Comparison of ENCODE assay signal across 1 cellular context in genomic region chr19:39970674-39971379, GRCh38.
TF ChIP-seq lines count a peak whose summit lies in the region.

Gene PSMC4, plus strand, starts transcription at chr19:39971165. Its CDS starts 38 bp downstream, at chr19:39971203.

TF ChIP-seq in HepG2, 621 proteins besides CTCF, POLR2A, EP300 and RAD21 (continued from another document and continues in another):
- TF ChIP-seq, protein P1, sequence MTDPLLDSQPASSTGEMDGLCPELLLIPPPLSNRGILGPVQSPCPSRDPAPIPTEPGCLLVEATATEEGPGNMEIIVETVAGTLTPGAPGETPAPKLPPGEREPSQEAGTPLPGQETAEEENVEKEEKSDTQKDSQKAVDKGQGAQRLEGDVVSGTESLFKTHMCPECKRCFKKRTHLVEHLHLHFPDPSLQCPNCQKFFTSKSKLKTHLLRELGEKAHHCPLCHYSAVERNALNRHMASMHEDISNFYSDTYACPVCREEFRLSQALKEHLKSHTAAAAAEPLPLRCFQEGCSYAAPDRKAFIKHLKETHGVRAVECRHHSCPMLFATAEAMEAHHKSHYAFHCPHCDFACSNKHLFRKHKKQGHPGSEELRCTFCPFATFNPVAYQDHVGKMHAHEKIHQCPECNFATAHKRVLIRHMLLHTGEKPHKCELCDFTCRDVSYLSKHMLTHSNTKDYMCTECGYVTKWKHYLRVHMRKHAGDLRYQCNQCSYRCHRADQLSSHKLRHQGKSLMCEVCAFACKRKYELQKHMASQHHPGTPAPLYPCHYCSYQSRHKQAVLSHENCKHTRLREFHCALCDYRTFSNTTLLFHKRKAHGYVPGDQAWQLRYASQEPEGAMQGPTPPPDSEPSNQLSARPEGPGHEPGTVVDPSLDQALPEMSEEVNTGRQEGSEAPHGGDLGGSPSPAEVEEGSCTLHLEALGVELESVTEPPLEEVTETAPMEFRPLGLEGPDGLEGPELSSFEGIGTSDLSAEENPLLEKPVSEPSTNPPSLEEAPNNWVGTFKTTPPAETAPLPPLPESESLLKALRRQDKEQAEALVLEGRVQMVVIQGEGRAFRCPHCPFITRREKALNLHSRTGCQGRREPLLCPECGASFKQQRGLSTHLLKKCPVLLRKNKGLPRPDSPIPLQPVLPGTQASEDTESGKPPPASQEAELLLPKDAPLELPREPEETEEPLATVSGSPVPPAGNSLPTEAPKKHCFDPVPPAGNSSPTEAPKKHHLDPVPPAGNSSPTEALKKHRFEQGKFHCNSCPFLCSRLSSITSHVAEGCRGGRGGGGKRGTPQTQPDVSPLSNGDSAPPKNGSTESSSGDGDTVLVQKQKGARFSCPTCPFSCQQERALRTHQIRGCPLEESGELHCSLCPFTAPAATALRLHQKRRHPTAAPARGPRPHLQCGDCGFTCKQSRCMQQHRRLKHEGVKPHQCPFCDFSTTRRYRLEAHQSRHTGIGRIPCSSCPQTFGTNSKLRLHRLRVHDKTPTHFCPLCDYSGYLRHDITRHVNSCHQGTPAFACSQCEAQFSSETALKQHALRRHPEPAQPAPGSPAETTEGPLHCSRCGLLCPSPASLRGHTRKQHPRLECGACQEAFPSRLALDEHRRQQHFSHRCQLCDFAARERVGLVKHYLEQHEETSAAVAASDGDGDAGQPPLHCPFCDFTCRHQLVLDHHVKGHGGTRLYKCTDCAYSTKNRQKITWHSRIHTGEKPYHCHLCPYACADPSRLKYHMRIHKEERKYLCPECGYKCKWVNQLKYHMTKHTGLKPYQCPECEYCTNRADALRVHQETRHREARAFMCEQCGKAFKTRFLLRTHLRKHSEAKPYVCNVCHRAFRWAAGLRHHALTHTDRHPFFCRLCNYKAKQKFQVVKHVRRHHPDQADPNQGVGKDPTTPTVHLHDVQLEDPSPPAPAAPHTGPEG (CRISPR knock-in tag; IDR thresholded peaks at IDR 0.05) = peak; percentile 84
- peak; percentile 77; the same call in 1 of the 2 replicates for TF ChIP-seq TAF1 (CRISPR knock-in tag; IDR thresholded peaks at IDR 0.05)
- TF ChIP-seq, protein P2, sequence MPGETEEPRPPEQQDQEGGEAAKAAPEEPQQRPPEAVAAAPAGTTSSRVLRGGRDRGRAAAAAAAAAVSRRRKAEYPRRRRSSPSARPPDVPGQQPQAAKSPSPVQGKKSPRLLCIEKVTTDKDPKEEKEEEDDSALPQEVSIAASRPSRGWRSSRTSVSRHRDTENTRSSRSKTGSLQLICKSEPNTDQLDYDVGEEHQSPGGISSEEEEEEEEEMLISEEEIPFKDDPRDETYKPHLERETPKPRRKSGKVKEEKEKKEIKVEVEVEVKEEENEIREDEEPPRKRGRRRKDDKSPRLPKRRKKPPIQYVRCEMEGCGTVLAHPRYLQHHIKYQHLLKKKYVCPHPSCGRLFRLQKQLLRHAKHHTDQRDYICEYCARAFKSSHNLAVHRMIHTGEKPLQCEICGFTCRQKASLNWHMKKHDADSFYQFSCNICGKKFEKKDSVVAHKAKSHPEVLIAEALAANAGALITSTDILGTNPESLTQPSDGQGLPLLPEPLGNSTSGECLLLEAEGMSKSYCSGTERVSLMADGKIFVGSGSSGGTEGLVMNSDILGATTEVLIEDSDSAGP (CRISPR knock-in tag; IDR thresholded peaks at IDR 0.05; ENCODE audit: borderline replicate concordance) = peak; percentile 96
- peak; percentile 96 for TF ChIP-seq ZFP90 (CRISPR knock-in tag; IDR thresholded peaks at IDR 0.05; ENCODE audit: borderline replicate concordance)
- no peak for TF ChIP-seq ATF4 (CRISPR knock-in tag; IDR thresholded peaks at IDR 0.05)
- TF ChIP-seq MXI1 (IDR thresholded peaks at IDR 0.05; ENCODE audit: borderline replicate concordance, low read depth, low read length) = peak; percentile 93; the same call in 2 of the 3 replicates
- TF ChIP-seq PBX3 (CRISPR knock-in tag; IDR thresholded peaks at IDR 0.05; ENCODE audit: borderline replicate concordance) = no peak
- no peak for TF ChIP-seq MAFG (CRISPR knock-in tag; IDR thresholded peaks at IDR 0.05)
- TF ChIP-seq ZNF572 (CRISPR knock-in tag; IDR thresholded peaks at IDR 0.05) = no peak
- peak; percentile 86; the same call in 1 of the 2 replicates for TF ChIP-seq ZNF160 (CRISPR knock-in tag; IDR thresholded peaks at IDR 0.05)
- TF ChIP-seq HIVEP1 (CRISPR knock-in tag; IDR thresholded peaks at IDR 0.05) = peak; percentile 65
- TF ChIP-seq CENPT (CRISPR knock-in tag; IDR thresholded peaks at IDR 0.05; ENCODE audit: low read depth) = no peak
- TF ChIP-seq NFE2L1 (CRISPR knock-in tag; IDR thresholded peaks at IDR 0.05; ENCODE audit: borderline replicate concordance) = peak; percentile 31; the same call in 1 of the 2 replicates
- TF ChIP-seq TOPORS (CRISPR knock-in tag; IDR thresholded peaks at IDR 0.05) = no peak
- TF ChIP-seq CHCHD3 (CRISPR knock-in tag; IDR thresholded peaks at IDR 0.05) = 0 out of 2 replicates have a peak, but pooled peaks have one; percentile 82
- no peak for TF ChIP-seq DZIP1 (CRISPR knock-in tag; IDR thresholded peaks at IDR 0.05)
- TF ChIP-seq, protein P3, sequence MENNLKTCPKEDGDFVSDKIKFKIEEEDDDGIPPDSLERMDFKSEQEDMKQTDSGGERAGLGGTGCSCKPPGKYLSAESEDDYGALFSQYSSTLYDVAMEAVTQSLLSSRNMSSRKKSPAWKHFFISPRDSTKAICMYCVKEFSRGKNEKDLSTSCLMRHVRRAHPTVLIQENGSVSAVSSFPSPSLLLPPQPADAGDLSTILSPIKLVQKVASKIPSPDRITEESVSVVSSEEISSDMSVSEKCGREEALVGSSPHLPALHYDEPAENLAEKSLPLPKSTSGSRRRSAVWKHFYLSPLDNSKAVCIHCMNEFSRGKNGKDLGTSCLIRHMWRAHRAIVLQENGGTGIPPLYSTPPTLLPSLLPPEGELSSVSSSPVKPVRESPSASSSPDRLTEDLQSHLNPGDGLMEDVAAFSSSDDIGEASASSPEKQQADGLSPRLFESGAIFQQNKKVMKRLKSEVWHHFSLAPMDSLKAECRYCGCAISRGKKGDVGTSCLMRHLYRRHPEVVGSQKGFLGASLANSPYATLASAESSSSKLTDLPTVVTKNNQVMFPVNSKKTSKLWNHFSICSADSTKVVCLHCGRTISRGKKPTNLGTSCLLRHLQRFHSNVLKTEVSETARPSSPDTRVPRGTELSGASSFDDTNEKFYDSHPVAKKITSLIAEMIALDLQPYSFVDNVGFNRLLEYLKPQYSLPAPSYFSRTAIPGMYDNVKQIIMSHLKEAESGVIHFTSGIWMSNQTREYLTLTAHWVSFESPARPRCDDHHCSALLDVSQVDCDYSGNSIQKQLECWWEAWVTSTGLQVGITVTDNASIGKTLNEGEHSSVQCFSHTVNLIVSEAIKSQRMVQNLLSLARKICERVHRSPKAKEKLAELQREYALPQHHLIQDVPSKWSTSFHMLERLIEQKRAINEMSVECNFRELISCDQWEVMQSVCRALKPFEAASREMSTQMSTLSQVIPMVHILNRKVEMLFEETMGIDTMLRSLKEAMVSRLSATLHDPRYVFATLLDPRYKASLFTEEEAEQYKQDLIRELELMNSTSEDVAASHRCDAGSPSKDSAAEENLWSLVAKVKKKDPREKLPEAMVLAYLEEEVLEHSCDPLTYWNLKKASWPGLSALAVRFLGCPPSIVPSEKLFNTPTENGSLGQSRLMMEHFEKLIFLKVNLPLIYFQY (CRISPR knock-in tag; IDR thresholded peaks at IDR 0.05; ENCODE audit: borderline replicate concordance) = 0 out of 2 replicates have a peak, but pooled peaks have one; percentile 65
- TF ChIP-seq ZSCAN30 (CRISPR knock-in tag; IDR thresholded peaks at IDR 0.05) = 0 out of 2 replicates have a peak, but pooled peaks have one; percentile 14
- no peak for TF ChIP-seq NFIC (IDR thresholded peaks at IDR 0.05; ENCODE audit: low read length)
- peak; percentile 85 for TF ChIP-seq ISL2 (CRISPR knock-in tag; IDR thresholded peaks at IDR 0.05)
- peak; percentile 86 for TF ChIP-seq TBX2 (CRISPR knock-in tag; IDR thresholded peaks at IDR 0.05; ENCODE audit: borderline replicate concordance)
- TF ChIP-seq RARG (CRISPR knock-in tag; IDR thresholded peaks at IDR 0.05; ENCODE audit: low read depth) = no peak
- peak; percentile 93 for TF ChIP-seq KDM3A (CRISPR knock-in tag; IDR thresholded peaks at IDR 0.05; ENCODE audit: low read depth)
- TF ChIP-seq ISX (CRISPR knock-in tag; conservative IDR thresholded peaks at IDR 0.05) = no peak
- no peak for TF ChIP-seq CHD4 (IDR thresholded peaks at IDR 0.05; ENCODE audit: borderline replicate concordance, low read length)
- no peak for TF ChIP-seq NR1H2 (CRISPR knock-in tag; IDR thresholded peaks at IDR 0.05; ENCODE audit: borderline replicate concordance, low read depth)
- TF ChIP-seq RELA (CRISPR knock-in tag; IDR thresholded peaks at IDR 0.05) = no peak
- TF ChIP-seq ZNF772 (CRISPR knock-in tag; IDR thresholded peaks at IDR 0.05) = peak; percentile 84
- peak; percentile 59 for TF ChIP-seq SKI (IDR thresholded peaks at IDR 0.05; ENCODE audit: partially characterized antibody)
- TF ChIP-seq SPEN (CRISPR knock-in tag; IDR thresholded peaks at IDR 0.05; ENCODE audit: low read depth) = peak; percentile 79
- TF ChIP-seq ZNF549 (CRISPR knock-in tag; IDR thresholded peaks at IDR 0.05) = no peak
- no peak for TF ChIP-seq NONO (IDR thresholded peaks at IDR 0.05)
- TF ChIP-seq NONO (CRISPR knock-in tag; conservative IDR thresholded peaks at IDR 0.05) = peak; percentile 91
- TF ChIP-seq SNRNP70 (IDR thresholded peaks at IDR 0.05; ENCODE audit: low read depth, low read length) = no peak
- TF ChIP-seq ZNF460 (CRISPR knock-in tag; IDR thresholded peaks at IDR 0.05; ENCODE audit: borderline replicate concordance) = peak; percentile 12; the same call in 1 of the 2 replicates
- TF ChIP-seq, protein P4, sequence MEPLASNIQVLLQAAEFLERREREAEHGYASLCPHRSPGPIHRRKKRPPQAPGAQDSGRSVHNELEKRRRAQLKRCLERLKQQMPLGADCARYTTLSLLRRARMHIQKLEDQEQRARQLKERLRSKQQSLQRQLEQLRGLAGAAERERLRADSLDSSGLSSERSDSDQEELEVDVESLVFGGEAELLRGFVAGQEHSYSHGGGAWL (CRISPR knock-in tag; IDR thresholded peaks at IDR 0.05) = peak; percentile 93
- peak; percentile 49 for TF ChIP-seq RARA (CRISPR knock-in tag; IDR thresholded peaks at IDR 0.05)
- TF ChIP-seq, protein P5, sequence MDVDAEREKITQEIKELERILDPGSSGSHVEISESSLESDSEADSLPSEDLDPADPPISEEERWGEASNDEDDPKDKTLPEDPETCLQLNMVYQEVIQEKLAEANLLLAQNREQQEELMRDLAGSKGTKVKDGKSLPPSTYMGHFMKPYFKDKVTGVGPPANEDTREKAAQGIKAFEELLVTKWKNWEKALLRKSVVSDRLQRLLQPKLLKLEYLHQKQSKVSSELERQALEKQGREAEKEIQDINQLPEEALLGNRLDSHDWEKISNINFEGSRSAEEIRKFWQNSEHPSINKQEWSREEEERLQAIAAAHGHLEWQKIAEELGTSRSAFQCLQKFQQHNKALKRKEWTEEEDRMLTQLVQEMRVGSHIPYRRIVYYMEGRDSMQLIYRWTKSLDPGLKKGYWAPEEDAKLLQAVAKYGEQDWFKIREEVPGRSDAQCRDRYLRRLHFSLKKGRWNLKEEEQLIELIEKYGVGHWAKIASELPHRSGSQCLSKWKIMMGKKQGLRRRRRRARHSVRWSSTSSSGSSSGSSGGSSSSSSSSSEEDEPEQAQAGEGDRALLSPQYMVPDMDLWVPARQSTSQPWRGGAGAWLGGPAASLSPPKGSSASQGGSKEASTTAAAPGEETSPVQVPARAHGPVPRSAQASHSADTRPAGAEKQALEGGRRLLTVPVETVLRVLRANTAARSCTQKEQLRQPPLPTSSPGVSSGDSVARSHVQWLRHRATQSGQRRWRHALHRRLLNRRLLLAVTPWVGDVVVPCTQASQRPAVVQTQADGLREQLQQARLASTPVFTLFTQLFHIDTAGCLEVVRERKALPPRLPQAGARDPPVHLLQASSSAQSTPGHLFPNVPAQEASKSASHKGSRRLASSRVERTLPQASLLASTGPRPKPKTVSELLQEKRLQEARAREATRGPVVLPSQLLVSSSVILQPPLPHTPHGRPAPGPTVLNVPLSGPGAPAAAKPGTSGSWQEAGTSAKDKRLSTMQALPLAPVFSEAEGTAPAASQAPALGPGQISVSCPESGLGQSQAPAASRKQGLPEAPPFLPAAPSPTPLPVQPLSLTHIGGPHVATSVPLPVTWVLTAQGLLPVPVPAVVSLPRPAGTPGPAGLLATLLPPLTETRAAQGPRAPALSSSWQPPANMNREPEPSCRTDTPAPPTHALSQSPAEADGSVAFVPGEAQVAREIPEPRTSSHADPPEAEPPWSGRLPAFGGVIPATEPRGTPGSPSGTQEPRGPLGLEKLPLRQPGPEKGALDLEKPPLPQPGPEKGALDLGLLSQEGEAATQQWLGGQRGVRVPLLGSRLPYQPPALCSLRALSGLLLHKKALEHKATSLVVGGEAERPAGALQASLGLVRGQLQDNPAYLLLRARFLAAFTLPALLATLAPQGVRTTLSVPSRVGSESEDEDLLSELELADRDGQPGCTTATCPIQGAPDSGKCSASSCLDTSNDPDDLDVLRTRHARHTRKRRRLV (CRISPR knock-in tag; IDR thresholded peaks at IDR 0.05) = no peak
- TF ChIP-seq MTF1 (CRISPR knock-in tag; IDR thresholded peaks at IDR 0.05) = no peak
